8 cellular contexts compared by ENCODE assay signal in the genomic region with DNA sequence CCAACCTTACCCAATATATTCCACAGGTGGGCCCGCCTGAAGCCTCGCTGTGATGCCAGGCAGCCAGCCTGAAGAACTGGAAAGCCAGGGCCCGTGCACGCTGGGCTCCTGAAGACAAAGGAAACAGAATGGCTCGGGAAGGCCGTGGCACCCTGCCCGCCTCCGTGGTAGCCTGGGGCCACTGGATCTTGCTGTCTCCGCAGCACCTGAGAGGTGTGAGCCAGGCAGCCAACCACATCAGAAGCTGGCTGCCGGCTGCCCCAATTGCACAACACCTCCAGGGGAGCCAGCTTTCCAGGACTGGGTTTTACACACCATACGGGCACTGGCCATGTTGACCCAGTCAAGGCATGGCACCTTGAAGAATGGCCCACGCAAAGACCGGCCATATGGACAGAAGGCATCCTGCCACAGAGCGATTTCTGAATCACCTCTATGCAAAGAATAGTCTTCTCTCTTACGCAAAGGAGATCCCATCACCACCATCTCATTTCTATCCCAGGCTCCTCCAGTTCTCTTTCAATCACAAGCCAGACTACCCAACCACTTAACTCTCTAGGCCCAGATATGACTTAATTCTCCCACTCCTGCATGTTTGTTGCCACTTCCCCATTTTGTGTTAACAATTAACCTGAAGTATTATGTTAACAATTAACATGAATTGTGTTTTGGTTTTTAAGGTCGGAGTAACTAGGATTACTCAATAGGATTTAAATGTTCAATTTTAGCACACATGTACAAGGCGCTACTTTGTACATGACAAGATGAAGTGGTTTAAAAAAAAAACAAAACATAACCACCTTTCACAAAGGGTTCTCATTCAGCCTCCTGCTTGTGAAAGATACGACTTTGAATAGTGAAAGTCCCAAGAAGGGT. TPM values are rescaled to one million over a fixed set of nuclear protein-coding genes. Genes with fewer than 3 reads are reported as not detected.
DNase-seq lines count a peak whose midpoint lies in the region; ATAC-seq and TF ChIP-seq lines count a peak whose summit lies in the region.

No MANE protein-coding gene starts in this region.

- no peaks in the 10 kb centered on the region for H3K9me3 Mint-ChIP-seq in activated CD8-positive, alpha-beta memory T cell treated with anti-CD3 and anti-CD28 coated beads, Interleukin-2, amount 10 ng/mL, durations not matched to agents 7 days and 5 days (ENCODE audit: low read depth)

- H3K27ac ChIP-seq in lung (ENCODE audit: low read depth in 1 of 2, low read length in 1 of 2), result peak overlapping the region in 1 of 2 donors; percentile 78

- H3K27me3 Mint-ChIP-seq in activated CD8-positive, alpha-beta memory T cell treated with anti-CD3 and anti-CD28 coated beads, Interleukin-2, amount 10 ng/mL, durations not matched to agents 7 days and 5 days, result no peaks in the 10 kb centered on the region

- peak; percentile 63 for ATAC-seq in GM18519 (IDR thresholded peaks at IDR 0.05; ENCODE audit: low FRiP score, unreplicated experiment)
- peak; percentile 81 for ATAC-seq in HG02642 (IDR thresholded peaks at IDR 0.05; ENCODE audit: poor library complexity, unreplicated experiment)
- peak; percentile 42 for ATAC-seq in lung (ENCODE audit: insufficient read depth, low FRiP score)
- ATAC-seq in activated CD8-positive, alpha-beta memory T cell treated with anti-CD3 and anti-CD28 coated beads, Interleukin-2, amount 10 ng/mL, durations not matched to agents 7 days and 5 days, result no peak

- no peak overlapping the region for H3K27ac Mint-ChIP-seq in activated CD8-positive, alpha-beta memory T cell treated with anti-CD3 and anti-CD28 coated beads, Interleukin-2, amount 10 ng/mL, durations not matched to agents 7 days and 5 days

- peaks cover 10 to 21% of the 10 kb centered on the region in 2 donors for H3K4me1 ChIP-seq in lung (ENCODE audit: control insufficient read depth in 2 of 2, insufficient read depth in 2 of 2, low read length in 2 of 2)

- H3K27me3 ChIP-seq in lung (ENCODE audit: control insufficient read depth, insufficient read depth), result no peaks in the 10 kb centered on the region

- no peaks in the 10 kb centered on the region for H3K36me3 ChIP-seq in lung (ENCODE audit: control insufficient read depth in 2 of 2, insufficient read depth in 2 of 2, low read length in 2 of 2)

- H3K4me1 Mint-ChIP-seq in activated CD8-positive, alpha-beta memory T cell treated with anti-CD3 and anti-CD28 coated beads, Interleukin-2, amount 10 ng/mL, durations not matched to agents 7 days and 5 days, result no peaks in the 10 kb centered on the region

- 70 to 73% methylated on average over 18 of the region's 18 CpGs for WGBS in lung, 2 donors

- H3K4me3 ChIP-seq in lung, result no peak overlapping the region

- no peak overlapping the region for H3K4me3 Mint-ChIP-seq in activated CD8-positive, alpha-beta memory T cell treated with anti-CD3 and anti-CD28 coated beads, Interleukin-2, amount 10 ng/mL, durations not matched to agents 7 days and 5 days

- CTCF ChIA-PET in activated CD8-positive, alpha-beta memory T cell treated with anti-CD3 and anti-CD28 coated beads, Interleukin-2, amount 10 ng/mL, durations not matched to agents 7 days and 5 days (lab: Charles Lee), result no interaction called here

- H3K36me3 Mint-ChIP-seq in activated CD8-positive, alpha-beta memory T cell treated with anti-CD3 and anti-CD28 coated beads, Interleukin-2, amount 10 ng/mL, durations not matched to agents 7 days and 5 days, result no peaks in the 10 kb centered on the region

- TF ChIP-seq CTCF in lung (IDR thresholded peaks at IDR 0.05; ENCODE audit: control extremely low read depth, extremely low read depth), result no peak

- no peaks in the 10 kb centered on the region for H3K9me3 ChIP-seq in lung (ENCODE audit: control insufficient read depth in 2 of 2, insufficient read depth in 1 of 2, low read length in 1 of 2)

- DNase-seq in NCI-H2029 treated with DMSO at 0.1 percent for 48 hours (lab: John Stamatoyannopoulos, UW) (peak; percentile 18), lung (ENCODE audit: low spot score) (peak; percentile 70), D341Med (ENCODE audit: low spot score) (no peak), EL (no peak), GDM1 (lab: John Stamatoyannopoulos, UW) (no peak)
- DNase-seq in activated CD8-positive, alpha-beta memory T cell treated with anti-CD3 and anti-CD28 coated beads, Interleukin-2, amount 10 ng/mL, durations not matched to agents 7 days and 5 days, result no peak

RNA-seq across cellular contexts. Expression of gene ZFHX3, which starts 32.1 kb away (rescaled TPM):
- 10 to 100 TPM; 25.0 to 32.7 TPM for total RNA-seq in lung
- 1 to 10 TPM; 2.6 to 4.4 TPM for polyA plus RNA-seq in lung
- 1 to 10 TPM in 1 of 2 experiments, under 1 TPM in 1; 0.32 to 1.9 TPM for total RNA-seq in activated CD8-positive, alpha-beta memory T cell treated with anti-CD3 and anti-CD28 coated beads, Interleukin-2, amount 10 ng/mL, durations not matched to agents 7 days and 5 days

Comparison
In these comparisons a context has a peak if more than half of its experiments do, and no peak if none do; other contexts are left out.
1. DNase-seq: peak in NCI-H2029 treated with DMSO at 0.1 percent for 48 hours (single experiment) and lung (single experiment); none in D341Med (single experiment), EL (single experiment), GDM1 (single experiment) and activated CD8-positive, alpha-beta memory T cell treated with anti-CD3 and anti-CD28 coated beads, Interleukin-2, amount 10 ng/mL, durations not matched to agents 7 days and 5 days (single experiment).
2. RNA of gene ZFHX3, which starts 32.1 kb away (total RNA-seq): 25.0 to 32.7 TPM in lung; 0.32 to 1.9 TPM in activated CD8-positive, alpha-beta memory T cell treated with anti-CD3 and anti-CD28 coated beads, Interleukin-2, amount 10 ng/mL, durations not matched to agents 7 days and 5 days; every median in the first group is over 4 times any median in the second.